1 cellular context compared by ENCODE assay signal in genomic region chr10:94042001-94042813, GRCh38.
TF ChIP-seq lines count a peak whose summit lies in the region.

No MANE protein-coding gene starts in this region.

TF ChIP-seq in A549, 52 proteins besides CTCF, POLR2A, EP300 and RAD21 (continued from another document):
- TF ChIP-seq ZSCAN20 (CRISPR knock-in tag; IDR thresholded peaks at IDR 0.05) (no peak), HOXB13 (CRISPR knock-in tag; IDR thresholded peaks at IDR 0.05; ENCODE audit: low read depth) (peak; percentile 82), EHMT2 (IDR thresholded peaks at IDR 0.05; ENCODE audit: low read depth) (no peak), HES2 (IDR thresholded peaks at IDR 0.05) (no peak), RARB (CRISPR knock-in tag; IDR thresholded peaks at IDR 0.05) (no peak), BHLHE40 (IDR thresholded peaks at IDR 0.05; ENCODE audit: low read depth, low read length) (no peak), ZC3H11A (IDR thresholded peaks at IDR 0.05) (no peak), TP53 (CRISPR knock-in tag; IDR thresholded peaks at IDR 0.05) (no peak), CHD2 (IDR thresholded peaks at IDR 0.05; ENCODE audit: low read length, partially characterized antibody) (no peak), RFX5 (IDR thresholded peaks at IDR 0.05) (peak; percentile 67; the same call in 1 of the 2 replicates), NR3C1 (IDR thresholded peaks at IDR 0.05) (no peak), FOSB (CRISPR knock-in tag; IDR thresholded peaks at IDR 0.05) (no peak), HDAC2 (IDR thresholded peaks at IDR 0.05) (no peak), KDM5A (IDR thresholded peaks at IDR 0.05) (no peak), RCOR1 (IDR thresholded peaks at IDR 0.05; ENCODE audit: low read depth, low read length) (no peak), KDM1A (IDR thresholded peaks at IDR 0.05; ENCODE audit: low read depth) (no peak)
- TF ChIP-seq, protein P1, sequence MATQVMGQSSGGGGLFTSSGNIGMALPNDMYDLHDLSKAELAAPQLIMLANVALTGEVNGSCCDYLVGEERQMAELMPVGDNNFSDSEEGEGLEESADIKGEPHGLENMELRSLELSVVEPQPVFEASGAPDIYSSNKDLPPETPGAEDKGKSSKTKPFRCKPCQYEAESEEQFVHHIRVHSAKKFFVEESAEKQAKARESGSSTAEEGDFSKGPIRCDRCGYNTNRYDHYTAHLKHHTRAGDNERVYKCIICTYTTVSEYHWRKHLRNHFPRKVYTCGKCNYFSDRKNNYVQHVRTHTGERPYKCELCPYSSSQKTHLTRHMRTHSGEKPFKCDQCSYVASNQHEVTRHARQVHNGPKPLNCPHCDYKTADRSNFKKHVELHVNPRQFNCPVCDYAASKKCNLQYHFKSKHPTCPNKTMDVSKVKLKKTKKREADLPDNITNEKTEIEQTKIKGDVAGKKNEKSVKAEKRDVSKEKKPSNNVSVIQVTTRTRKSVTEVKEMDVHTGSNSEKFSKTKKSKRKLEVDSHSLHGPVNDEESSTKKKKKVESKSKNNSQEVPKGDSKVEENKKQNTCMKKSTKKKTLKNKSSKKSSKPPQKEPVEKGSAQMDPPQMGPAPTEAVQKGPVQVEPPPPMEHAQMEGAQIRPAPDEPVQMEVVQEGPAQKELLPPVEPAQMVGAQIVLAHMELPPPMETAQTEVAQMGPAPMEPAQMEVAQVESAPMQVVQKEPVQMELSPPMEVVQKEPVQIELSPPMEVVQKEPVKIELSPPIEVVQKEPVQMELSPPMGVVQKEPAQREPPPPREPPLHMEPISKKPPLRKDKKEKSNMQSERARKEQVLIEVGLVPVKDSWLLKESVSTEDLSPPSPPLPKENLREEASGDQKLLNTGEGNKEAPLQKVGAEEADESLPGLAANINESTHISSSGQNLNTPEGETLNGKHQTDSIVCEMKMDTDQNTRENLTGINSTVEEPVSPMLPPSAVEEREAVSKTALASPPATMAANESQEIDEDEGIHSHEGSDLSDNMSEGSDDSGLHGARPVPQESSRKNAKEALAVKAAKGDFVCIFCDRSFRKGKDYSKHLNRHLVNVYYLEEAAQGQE (IDR thresholded peaks at IDR 0.05): no peak
